In genomic region chr4:1291996-1292702, GRCh38 we compare ENCODE assay signal across 14 cellular contexts. TPM values are rescaled to one million over a fixed set of nuclear protein-coding genes. Genes with fewer than 3 reads are reported as not detected.
DNase-seq lines count a peak whose midpoint lies in the region; ATAC-seq and TF ChIP-seq lines count a peak whose summit lies in the region.
"Had no signal": no experiment of that assay in that cellular context is flagged by ENCODE, and none has a peak within 500 bp of the region (broad histone marks: within the 10 kb centered on the region; RNA-seq: fewer than 3 reads in every experiment).

No MANE protein-coding gene starts in this region.

- TF ChIP-seq EP300 in stomach (IDR thresholded peaks at IDR 0.05): no peak

- no peaks in the 10 kb centered on the region for H3K27me3 Mint-ChIP-seq in activated CD8-positive, alpha-beta T cell treated with anti-CD3 and anti-CD28 coated beads, Interleukin-2, amount 10 ng/mL, durations not matched to agents 7 days and 5 days (ENCODE audit: low read depth)

- no peak overlapping the region for H3K27ac Mint-ChIP-seq in activated CD8-positive, alpha-beta T cell treated with anti-CD3 and anti-CD28 coated beads, Interleukin-2, amount 10 ng/mL, durations not matched to agents 7 days and 5 days

- peaks cover 48% of the 10 kb centered on the region for H3K4me1 Mint-ChIP-seq in activated CD8-positive, alpha-beta T cell treated with anti-CD3 and anti-CD28 coated beads, Interleukin-2, amount 10 ng/mL, durations not matched to agents 7 days and 5 days (ENCODE audit: low read depth)

- WGBS in right lobe of liver (ENCODE audit: insufficient coverage, low coverage, low lambda C conversion rate, missing lambda C conversion rate): 33% methylated on average over 2 of the region's 11 CpGs
- WGBS in stomach, 5 donors: 60 to 74% (median 65%) methylated on average over 5 to 11 of the region's 11 CpGs

- H3K4me3 ChIP-seq in cardiac muscle cell (peak overlapping the region; percentile 92), right lobe of liver (no peak overlapping the region), stomach (peak overlapping the region in 1 of 4 donors; percentile 94)
- H3K4me3 ChIP-seq: SJCRH30 had no signal

- CTCF ChIA-PET in activated CD8-positive, alpha-beta T cell treated with anti-CD3 and anti-CD28 coated beads, Interleukin-2, amount 10 ng/mL, durations not matched to agents 7 days and 5 days (lab: Charles Lee): interaction anchor here (1.1 to 3.5 kb wide), 3 partner anchors 24 to 155 kb away, joined by 3 to 32 read pairs (median 8); partner anchors contain the start of gene UVSSA

- peaks cover under 1% of the 10 kb centered on the region for H3K9me3 Mint-ChIP-seq in activated CD8-positive, alpha-beta T cell treated with anti-CD3 and anti-CD28 coated beads, Interleukin-2, amount 10 ng/mL, durations not matched to agents 7 days and 5 days (ENCODE audit: insufficient read depth)

- H3K27me3 ChIP-seq in cardiac muscle cell (no peaks in the 10 kb centered on the region), right lobe of liver (no peaks in the 10 kb centered on the region), stomach (no peaks in the 10 kb centered on the region)
- H3K27me3 ChIP-seq: heart left ventricle, SJCRH30, suprapubic skin had no signal

- H3K4me1 ChIP-seq in cardiac muscle cell (ENCODE audit: low read depth) (peaks cover 9% of the 10 kb centered on the region), right lobe of liver (peaks cover 0 to 19% (median 6%) of the 10 kb centered on the region in 4 donors), stomach (peaks cover 50 to 72% (median 62%) of the 10 kb centered on the region in 4 donors)

- H3K9me3 ChIP-seq in cardiac muscle cell (ENCODE audit: low read depth) (no peaks in the 10 kb centered on the region), right lobe of liver (no peaks in the 10 kb centered on the region), stomach (no peaks in the 10 kb centered on the region)
- H3K9me3 ChIP-seq: heart left ventricle, SJCRH30, suprapubic skin had no signal

- TF ChIP-seq CTCF in cardiac muscle cell (IDR thresholded peaks at IDR 0.05; ENCODE audit: low read depth, low read length) (no peak), right lobe of liver (IDR thresholded peaks at IDR 0.05) (no peak), stomach (IDR thresholded peaks at IDR 0.05) (no peak)

- POLR2A ChIA-PET in activated CD8-positive, alpha-beta T cell treated with anti-CD3 and anti-CD28 coated beads, Interleukin-2, amount 10 ng/mL, durations not matched to agents 7 days and 5 days (lab: Charles Lee): interaction anchor here (5.7 kb wide), 1 partner anchor 43 kb away, joined by 41 read pairs; the partner anchor contains the start of gene CTBP1

- TF ChIP-seq POLR2A in right lobe of liver (IDR thresholded peaks at IDR 0.05): no peak
- TF ChIP-seq POLR2A in stomach (IDR thresholded peaks at IDR 0.05): no peak

- H3K4me3 Mint-ChIP-seq in activated CD8-positive, alpha-beta T cell treated with anti-CD3 and anti-CD28 coated beads, Interleukin-2, amount 10 ng/mL, durations not matched to agents 7 days and 5 days: peak overlapping the region; percentile 93

- H3K36me3 Mint-ChIP-seq in activated CD8-positive, alpha-beta T cell treated with anti-CD3 and anti-CD28 coated beads, Interleukin-2, amount 10 ng/mL, durations not matched to agents 7 days and 5 days (ENCODE audit: low read depth): peaks cover 17% of the 10 kb centered on the region

- ATAC-seq in Right ventricle myocardium superior (ENCODE audit: poor library complexity) (no peak), right lobe of liver (no peak), GM21367 (IDR thresholded peaks at IDR 0.05; ENCODE audit: unreplicated experiment) (no peak), HG03135 (IDR thresholded peaks at IDR 0.05; ENCODE audit: unreplicated experiment) (no peak)
- no peak for ATAC-seq in activated CD8-positive, alpha-beta T cell treated with anti-CD3 and anti-CD28 coated beads, Interleukin-2, amount 10 ng/mL, durations not matched to agents 7 days and 5 days
- ATAC-seq: heart left ventricle had no signal

- intact Hi-C loops in Right ventricle myocardium superior (cut with DNase I): no loop called here
- intact Hi-C loops in right lobe of liver (cut with DNase I): no loop called here
- intact Hi-C loops in stomach (cut with DNase I; ENCODE audit: low total_unique reads): loop anchor here (5.0 kb wide), 1 partner anchor 55 kb away; the partner anchor contains the start of gene UVSSA

- DNase-seq in cardiac muscle cell (ENCODE audit: low read depth in 1 of 2, low spot score in 1 of 2) (no peak), Right ventricle myocardium superior (no peak), right lobe of liver (peak in 2 of 3 donors; percentile 17 to 33), stomach (peak; percentile 13)
- no peak for DNase-seq in activated CD8-positive, alpha-beta T cell treated with anti-CD3 and anti-CD28 coated beads, Interleukin-2, amount 10 ng/mL, durations not matched to agents 7 days and 5 days
- DNase-seq in stimulated activated CD4-positive, alpha-beta T cell treated with anti-CD3 and anti-CD28 coated beads, Interleukin-4, amount 100 ng/mL, for 24 hours: no peak
- DNase-seq: activated CD8-positive, alpha-beta memory T cell treated with anti-CD3 and anti-CD28 coated beads, Interleukin-2, amount 50 U/mL, for 48 hours; cortex of kidney; heart left ventricle; NCI-H226; SJCRH30 had no signal

- H3K36me3 ChIP-seq in cardiac muscle cell (no peaks in the 10 kb centered on the region), right lobe of liver (no peaks in the 10 kb centered on the region), stomach (peaks cover under 1 to 14% (median 10%) of the 10 kb centered on the region in 4 donors)

- H3K27ac ChIP-seq in cardiac muscle cell (no peak overlapping the region), right lobe of liver (no peak overlapping the region), stomach (peak overlapping the region in 2 of 5 donors; percentile 15 to 18)
- H3K27ac ChIP-seq: SJCRH30 had no signal

RNA-seq across cellular contexts. Expression of gene MAEA, which starts 2.5 kb away (rescaled TPM):
- 85.0 and 88.3 TPM in 2 replicates for total RNA-seq in cardiac muscle cell
- polyA plus RNA-seq in cardiac muscle cell: 70.2 and 76.8 TPM in 2 replicates
- total RNA-seq in Right ventricle myocardium superior: 50.3 TPM
- 10 to 100 TPM; 60.3 to 65.1 TPM for total RNA-seq in activated CD8-positive, alpha-beta T cell treated with anti-CD3 and anti-CD28 coated beads, Interleukin-2, amount 10 ng/mL, durations not matched to agents 7 days and 5 days
- total RNA-seq in right lobe of liver: 10 to 100 TPM; 24.3 to 42.0 (median 27.9) TPM
- 100 to 1,000 TPM in 3 of 5 donors, 10 to 100 TPM in 2; 34.0 to 295 (median 103) TPM for total RNA-seq in stomach
- polyA plus RNA-seq in stomach: 10 to 100 TPM; 42.3 to 48.4 (median 42.8) TPM

RNA-seq across cellular contexts. Expression of gene CTBP1, which starts 43.2 kb away (rescaled TPM):
- total RNA-seq in cardiac muscle cell: 321 and 431 TPM in 2 replicates
- 152 and 174 TPM in 2 replicates for polyA plus RNA-seq in cardiac muscle cell
- total RNA-seq in Right ventricle myocardium superior: 133 TPM
- total RNA-seq in activated CD8-positive, alpha-beta T cell treated with anti-CD3 and anti-CD28 coated beads, Interleukin-2, amount 10 ng/mL, durations not matched to agents 7 days and 5 days: 100 to 1,000 TPM; 214 to 217 TPM
- total RNA-seq in right lobe of liver: 10 to 100 TPM; 74.8 to 85.5 (median 79.4) TPM
- 100 to 1,000 TPM in 3 of 5 donors, 10 to 100 TPM in 2; 85.0 to 415 (median 227) TPM for total RNA-seq in stomach
- 10 to 100 TPM; 72.7 to 90.4 (median 83.5) TPM for polyA plus RNA-seq in stomach

RNA-seq across cellular contexts. Expression of gene UVSSA, which starts 54.9 kb away (rescaled TPM):
- total RNA-seq in cardiac muscle cell (4.6 and 14.1 TPM in 2 replicates), Right ventricle myocardium superior (6.7 TPM), right lobe of liver (10 to 100 TPM in 3 of 6 experiments, 1 to 10 TPM in 3; 9.1 to 14.5 (median 11.3) TPM), stomach (100 to 1,000 TPM in 1 of 5 donors, 10 to 100 TPM in 4; 15.1 to 103 (median 53.9) TPM)
- polyA plus RNA-seq in cardiac muscle cell (7.2 and 8.8 TPM in 2 replicates), stomach (1 to 10 TPM; 4.1 to 7.0 (median 5.2) TPM)
- 10 to 100 TPM; 16.7 to 17.0 TPM for total RNA-seq in activated CD8-positive, alpha-beta T cell treated with anti-CD3 and anti-CD28 coated beads, Interleukin-2, amount 10 ng/mL, durations not matched to agents 7 days and 5 days

Comparison
In these comparisons a context has a peak if more than half of its experiments do, and no peak if none do; other contexts are left out.
1. DNase-seq: peak in right lobe of liver (2 of 3) and stomach (single experiment); none in cardiac muscle cell (0 of 2), Right ventricle myocardium superior (single experiment), activated CD8-positive, alpha-beta T cell treated with anti-CD3 and anti-CD28 coated beads, Interleukin-2, amount 10 ng/mL, durations not matched to agents 7 days and 5 days (single experiment) and stimulated activated CD4-positive, alpha-beta T cell treated with anti-CD3 and anti-CD28 coated beads, Interleukin-4, amount 100 ng/mL, for 24 hours (single experiment).